19 cellular contexts compared by ENCODE assay signal in the genomic region with DNA sequence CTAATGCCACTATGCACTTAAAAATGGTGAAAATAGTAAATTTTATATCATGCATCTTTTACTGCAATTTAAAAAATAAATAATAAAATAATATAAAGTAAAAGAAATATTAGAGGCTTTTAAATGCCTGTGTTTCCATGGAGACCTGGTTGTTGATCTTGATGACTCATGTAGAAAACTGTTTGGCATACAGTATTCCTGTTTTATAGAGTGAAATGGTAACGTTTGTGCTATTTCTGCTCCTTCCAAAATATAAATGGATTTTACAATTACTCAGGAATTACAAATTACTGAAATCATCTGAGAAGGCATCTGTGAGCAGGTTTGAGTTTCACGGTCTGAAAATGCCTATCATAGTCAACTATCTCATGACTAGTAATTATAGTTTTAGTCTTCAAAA.
DNase-seq lines count a peak whose midpoint lies in the region; ATAC-seq, FAIRE-seq and TF ChIP-seq lines count a peak whose summit lies in the region.
"Had no signal": no experiment of that assay in that cellular context is flagged by ENCODE, and none has a peak within 500 bp of the region (broad histone marks: within the 10 kb centered on the region; RNA-seq: fewer than 3 reads in every experiment).

No MANE protein-coding gene starts in this region.

- no peak for TF ChIP-seq POLR2A in A549 (IDR thresholded peaks at IDR 0.05; ENCODE audit: low read length)

- FAIRE-seq in A549 (lab: Jason Lieb, UNC) = no peak
- no peak for FAIRE-seq in bronchial epithelial cell (lab: Jason Lieb, UNC)

- H3K27me3 ChIP-seq in bronchial epithelial cell (ENCODE audit: control insufficient read depth, insufficient read depth, low read length) (no peaks in the 10 kb centered on the region), tibial artery (no peaks in the 10 kb centered on the region), heart right ventricle (peaks cover 0 to 4% (median 0%) of the 10 kb centered on the region in 7 donors)
- H3K27me3 ChIP-seq: upper lobe of left lung had no signal

- WGBS in A549 (ENCODE audit: missing lambda C conversion rate) = 5% methylated on average over 2 of the region's 2 CpGs
- 38 to 41% methylated on average over 2 of the region's 2 CpGs for WGBS in heart right ventricle, 2 donors

- no peak for TF ChIP-seq RAD21 in A549 (conservative IDR thresholded peaks at IDR 0.05 in 1 of 2, IDR thresholded peaks at IDR 0.05 in 1 of 2)

- no peak overlapping the region for H3K4me3 ChIP-seq in A549
- H3K4me3 ChIP-seq in bronchial epithelial cell (ENCODE audit: low read depth, low read length) = no peak overlapping the region
- H3K4me3 ChIP-seq in tibial artery = no peak overlapping the region
- no peak overlapping the region for H3K4me3 ChIP-seq in heart right ventricle
- H3K4me3 ChIP-seq: PC-9, upper lobe of left lung had no signal

- H3K36me3 ChIP-seq in bronchial epithelial cell (ENCODE audit: control insufficient read depth, insufficient read depth, low read length) (no peaks in the 10 kb centered on the region), tibial artery (no peaks in the 10 kb centered on the region), heart right ventricle (no peaks in the 10 kb centered on the region)
- H3K36me3 ChIP-seq: upper lobe of left lung had no signal

- H3K9me3 ChIP-seq in A549 (no peaks in the 10 kb centered on the region), tibial artery (no peaks in the 10 kb centered on the region), heart right ventricle (no peaks in the 10 kb centered on the region)
- H3K9me3 ChIP-seq: upper lobe of left lung had no signal

- ATAC-seq in A549 (no peak), heart right ventricle (no peak)
- ATAC-seq: activated CD4-positive, alpha-beta T cell treated with anti-CD3 and anti-CD28 coated beads for 36 hours; activated T-cell treated with anti-CD3 and anti-CD28 coated beads, Interleukin-2, amount 50 U/mL, for 72 hours; effector memory CD8-positive, alpha-beta T cell had no signal

- no peak overlapping the region for H3K27ac ChIP-seq in A549
- no peak overlapping the region for H3K27ac ChIP-seq in tibial artery
- H3K27ac ChIP-seq in heart right ventricle = no peak overlapping the region
- H3K27ac ChIP-seq: parathyroid adenoma, PC-9, upper lobe of left lung had no signal

- intact Hi-C loops in tibial artery (cut with DNase I; ENCODE audit: low total_unique reads) = no loop called here
- intact Hi-C loops in heart right ventricle (cut with DNase I) = no loop called here

- H3K4me1 ChIP-seq in A549 (peaks cover 5% of the 10 kb centered on the region; the same call in 2 of the 3 replicates), tibial artery (peaks cover 0 to 7% (median 0%) of the 10 kb centered on the region in 4 donors), heart right ventricle (no peaks in the 10 kb centered on the region)
- H3K4me1 ChIP-seq: parathyroid adenoma, upper lobe of left lung had no signal

- CTCF ChIA-PET in A549 (lab: Yijun Ruan, JAX) = no interaction called here

- no peak for TF ChIP-seq CTCF in A549 (IDR thresholded peaks at IDR 0.05)
- no peak for TF ChIP-seq CTCF in bronchial epithelial cell (IDR thresholded peaks at IDR 0.05; ENCODE audit: insufficient read depth, low read length, severe bottlenecking)
- no peak for TF ChIP-seq CTCF in tibial artery (IDR thresholded peaks at IDR 0.05)
- TF ChIP-seq CTCF in heart right ventricle (IDR thresholded peaks at IDR 0.05) = no peak

- POLR2A ChIA-PET in A549 (lab: Yijun Ruan, JAX) = no interaction called here

- DNase-seq in A549 (ENCODE audit: low read depth in 1 of 2, low spot score in 1 of 2) (peak; percentile 4 to 24), HS-5 (ENCODE audit: low read depth) (peak; percentile 19), bronchial epithelial cell (ENCODE audit: low read depth) (peak; percentile 45), iris pigment epithelial cell (ENCODE audit: low read depth) (peak; percentile 74), tibial artery (no peak), Kasumi-1 (lab: John Stamatoyannopoulos, UW) (no peak), heart right ventricle (no peak)
- DNase-seq in stimulated activated CD4-positive, alpha-beta T cell treated with anti-CD3 and anti-CD28 coated beads, Interleukin-2, amount 100 ng/mL, for 48 hours = no peak
- DNase-seq: activated CD4-positive, alpha-beta T cell treated with anti-CD3 and anti-CD28 coated beads for 36 hours; activated T-cell treated with anti-CD3 and anti-CD28 coated beads, Interleukin-2, amount 50 U/mL, for 72 hours; amygdala; DND-41; effector memory CD8-positive, alpha-beta T cell; H9; NCI-H510A; PC-9; T-helper 2 cell; upper lobe of left lung had no signal

- no peak for TF ChIP-seq EP300 in A549 (IDR thresholded peaks at IDR 0.05)

- H3K4me2 ChIP-seq in A549 = peak overlapping the region; percentile 24; the same call in 2 of the 3 replicates
- H3K4me2 ChIP-seq: PC-9 had no signal

TF ChIP-seq in A549, 52 proteins besides CTCF, POLR2A, EP300 and RAD21:
- no peak for TF ChIP-seq FOSL2 (IDR thresholded peaks at IDR 0.05)
- TF ChIP-seq FOSL2 (CRISPR knock-in tag; IDR thresholded peaks at IDR 0.05) = peak; percentile 48
- no peak for TF ChIP-seq TFCP2L1 (CRISPR knock-in tag; IDR thresholded peaks at IDR 0.05)
- TF ChIP-seq CHD4 (IDR thresholded peaks at IDR 0.05; ENCODE audit: borderline replicate concordance) = no peak

Comparison
In these comparisons a context has a peak if more than half of its experiments do, and no peak if none do; other contexts are left out.
1. DNase-seq: peak in A549 (2 of 2), HS-5 (single experiment), bronchial epithelial cell (single experiment) and iris pigment epithelial cell (single experiment); none in tibial artery (0 of 2), stimulated activated CD4-positive, alpha-beta T cell treated with anti-CD3 and anti-CD28 coated beads, Interleukin-2, amount 100 ng/mL, for 48 hours (0 of 2), Kasumi-1 (0 of 2) and heart right ventricle (0 of 2).